In the genomic region with DNA sequence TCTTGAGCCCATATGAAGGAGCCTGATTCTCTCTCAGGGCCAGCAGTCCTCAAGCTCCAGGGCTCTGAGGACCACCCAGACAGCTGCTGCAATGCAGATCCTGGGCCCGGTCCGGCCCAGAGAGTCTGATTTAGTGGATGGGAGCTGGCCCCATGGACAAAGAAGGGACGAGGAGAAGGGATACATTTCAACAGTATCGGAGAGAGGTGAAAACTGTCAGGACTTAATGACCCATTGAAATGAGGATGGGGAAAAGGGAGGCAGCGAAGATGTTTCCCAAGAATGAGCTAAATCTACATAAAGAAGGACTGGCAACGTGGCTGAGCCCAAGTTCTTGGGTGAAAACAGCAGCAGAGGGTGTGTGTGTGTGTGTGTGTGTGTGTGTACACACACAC, we compare ENCODE assay signal across 1 cellular context.
TF ChIP-seq lines count a peak whose summit lies in the region.

No MANE protein-coding gene starts in this region.

TF ChIP-seq in H1, 55 proteins besides CTCF, POLR2A, EP300 and RAD21:
- no peak for TF ChIP-seq FOSL1 (IDR thresholded peaks at IDR 0.05; ENCODE audit: insufficient read depth, low read depth, low read length)
- no peak for TF ChIP-seq YY1 (IDR thresholded peaks at IDR 0.05; ENCODE audit: low read depth, low read length)
- no peak for TF ChIP-seq PHF8 (conservative IDR thresholded peaks at IDR 0.05; ENCODE audit: low read depth, low read length)
- TF ChIP-seq JUND (IDR thresholded peaks at IDR 0.05; ENCODE audit: low read length): no peak
- no peak for TF ChIP-seq CTBP2 (IDR thresholded peaks at IDR 0.05; ENCODE audit: borderline replicate concordance, insufficient read depth, insufficient read length, low read length)
- TF ChIP-seq POLR2AphosphoS5 (IDR thresholded peaks at IDR 0.05; ENCODE audit: low read depth, low read length): no peak
- TF ChIP-seq CBX8 (IDR thresholded peaks at IDR 0.05; ENCODE audit: borderline replicate concordance, low read depth, low read length): no peak
- no peak for TF ChIP-seq HDAC6 (IDR thresholded peaks at IDR 0.05; ENCODE audit: low read depth, low read length)
- no peak for TF ChIP-seq JUN (IDR thresholded peaks at IDR 0.05; ENCODE audit: low read depth, low read length)
- no peak for TF ChIP-seq SUZ12 (IDR thresholded peaks at IDR 0.05; ENCODE audit: low read length)
- TF ChIP-seq HDAC2 (IDR thresholded peaks at IDR 0.05; ENCODE audit: borderline replicate concordance in 1 of 2, low read depth in 2 of 2, low read length in 2 of 2): no peak
TF ChIP-seq in H1: peak in this region for 0.
